Comparison of ENCODE assay signal across 18 cellular contexts in the genomic region with DNA sequence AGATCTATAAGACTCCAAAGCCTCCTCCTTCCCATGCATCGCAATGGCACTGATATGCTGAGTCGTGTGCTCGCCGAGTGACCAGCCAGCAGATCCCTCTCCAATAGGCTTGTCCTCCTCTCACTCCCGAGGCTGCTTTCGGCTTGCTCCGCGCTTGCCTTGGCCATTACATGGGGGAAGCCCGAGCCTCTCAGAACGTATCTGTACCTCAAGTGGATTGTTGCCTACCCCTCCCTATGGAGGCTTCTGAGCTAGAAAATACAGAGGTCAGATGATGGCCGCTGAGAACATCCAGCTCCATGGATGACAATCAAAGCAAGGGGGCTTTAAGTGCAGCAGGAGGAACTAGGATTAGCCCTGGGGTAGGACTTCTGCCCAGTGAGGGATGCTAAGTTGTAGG. TPM values are rescaled to one million over a fixed set of nuclear protein-coding genes. Genes with fewer than 3 reads are reported as not detected.
A peak's percentile ranks its signal among the peaks of the same experiment; 100 is the strongest.
DNase-seq lines count a peak whose midpoint lies in the region; ATAC-seq and TF ChIP-seq lines count a peak whose summit lies in the region.
"Had no signal": no experiment of that assay in that cellular context is flagged by ENCODE, and none has a peak within 500 bp of the region (broad histone marks: within the 10 kb centered on the region; RNA-seq: fewer than 3 reads in every experiment).

No MANE protein-coding gene starts in this region.

- H3K4me2 ChIP-seq in neural progenitor cell, result no peak overlapping the region
- H3K4me2 ChIP-seq: A549, BLaER1 had no signal

- no peak overlapping the region for H3K27ac ChIP-seq in Panc1 (ENCODE audit: low read length)
- H3K27ac ChIP-seq in endodermal cell (ENCODE audit: low read depth, low read length), result no peak overlapping the region
- H3K27ac ChIP-seq in neural progenitor cell, result no peak overlapping the region
- no peak overlapping the region for H3K27ac ChIP-seq in CD4-positive, alpha-beta memory T cell (ENCODE audit: low read depth, low read length)
- no peak overlapping the region for H3K27ac ChIP-seq in right cardiac atrium (ENCODE audit: low read length)
- H3K27ac ChIP-seq: 22Rv1, A549, BLaER1 had no signal

- peaks cover 2% of the 10 kb centered on the region; the same call in 1 of the 2 replicates for H3K27me3 ChIP-seq in Panc1 (ENCODE audit: control insufficient read depth, insufficient read depth, low read length)
- peaks cover 16% of the 10 kb centered on the region for H3K27me3 ChIP-seq in endodermal cell (ENCODE audit: control insufficient read depth, insufficient read depth, low read length, poor library complexity, severe bottlenecking)
- H3K27me3 ChIP-seq in neural progenitor cell, result no peaks in the 10 kb centered on the region
- no peaks in the 10 kb centered on the region for H3K27me3 ChIP-seq in CD4-positive, alpha-beta memory T cell (ENCODE audit: insufficient read depth, low read length)
- H3K27me3 ChIP-seq in right cardiac atrium (ENCODE audit: control insufficient read depth, insufficient read depth), result peaks cover 2% of the 10 kb centered on the region
- H3K27me3 ChIP-seq: BLaER1 had no signal

- no peaks in the 10 kb centered on the region for H3K79me2 ChIP-seq in neural progenitor cell (ENCODE audit: low read depth)

- H3K27ac Mint-ChIP-seq in endodermal cell (no peak overlapping the region), neural progenitor cell (no peak overlapping the region)
- H3K27ac Mint-ChIP-seq in CD4-positive, alpha-beta memory T cell, result no peak overlapping the region
- H3K27ac Mint-ChIP-seq: CD8-positive, alpha-beta memory T cell had no signal

- H3K4me3 ChIP-seq in Panc1 (ENCODE audit: low read depth in 2 of 2, low read length in 2 of 2) (no peak overlapping the region), endodermal cell (ENCODE audit: low read length) (no peak overlapping the region), neural progenitor cell (no peak overlapping the region), right cardiac atrium (ENCODE audit: low read length) (no peak overlapping the region)
- H3K4me3 ChIP-seq in CD4-positive, alpha-beta memory T cell (ENCODE audit: low read length in 2 of 2), result no peak overlapping the region
- H3K4me3 ChIP-seq: A549, BLaER1 had no signal

- H3K36me3 ChIP-seq in Panc1 (ENCODE audit: control insufficient read depth, insufficient read depth, low read length) (no peaks in the 10 kb centered on the region), endodermal cell (ENCODE audit: control insufficient read depth, insufficient read depth, low read length) (no peaks in the 10 kb centered on the region), neural progenitor cell (no peaks in the 10 kb centered on the region)
- H3K36me3 ChIP-seq in CD4-positive, alpha-beta memory T cell (ENCODE audit: insufficient read depth, low read length), result no peaks in the 10 kb centered on the region
- H3K36me3 ChIP-seq: BLaER1 had no signal

- peaks cover 6% of the 10 kb centered on the region for H3K27me3 Mint-ChIP-seq in endodermal cell (ENCODE audit: insufficient read depth)
- H3K27me3 Mint-ChIP-seq in neural progenitor cell (ENCODE audit: insufficient read depth, low read depth), result peaks cover 9% of the 10 kb centered on the region
- peaks cover 13 to 19% of the 10 kb centered on the region in 2 donors for H3K27me3 Mint-ChIP-seq in CD4-positive, alpha-beta memory T cell

- H3K36me3 Mint-ChIP-seq in endodermal cell (ENCODE audit: low read depth) (no peaks in the 10 kb centered on the region), neural progenitor cell (no peaks in the 10 kb centered on the region)
- no peaks in the 10 kb centered on the region for H3K36me3 Mint-ChIP-seq in CD4-positive, alpha-beta memory T cell
- H3K36me3 Mint-ChIP-seq: CD14-positive monocyte; CD8-positive, alpha-beta memory T cell had no signal

- ATAC-seq in Panc1 (peak; percentile 65), right cardiac atrium (no peak)

- no peak overlapping the region for H3K4me3 Mint-ChIP-seq in endodermal cell
- H3K4me3 Mint-ChIP-seq in neural progenitor cell, result peak overlapping the region; percentile 30
- no peak overlapping the region for H3K4me3 Mint-ChIP-seq in CD4-positive, alpha-beta memory T cell
- H3K4me3 Mint-ChIP-seq: CD14-positive monocyte; CD8-positive, alpha-beta memory T cell; H9 had no signal

- DNase-seq in NCI-H748 (lab: John Stamatoyannopoulos, UW; ENCODE audit: unreplicated experiment) (peak; percentile 28), NCI-H748 treated with DMSO at 0.1 percent for 48 hours (lab: John Stamatoyannopoulos, UW) (no peak), Panc1 (ENCODE audit: low read depth, low spot score) (no peak), endodermal cell (peak; percentile 50), neural progenitor cell (ENCODE audit: low spot score) (no peak), NCI-H1930 (lab: John Stamatoyannopoulos, UW) (no peak), right cardiac atrium (no peak)
- DNase-seq in CD4-positive, alpha-beta memory T cell, result no peak
- DNase-seq: DMS 273 treated with DMSO at 0.1 percent for 48 hours, DND-41, GOT3 had no signal

- no peaks in the 10 kb centered on the region for H3K9me3 ChIP-seq in Panc1 (ENCODE audit: control insufficient read depth, insufficient read depth, low read depth, low read length)
- no peaks in the 10 kb centered on the region for H3K9me3 ChIP-seq in endodermal cell (ENCODE audit: control insufficient read depth, low read length)
- H3K9me3 ChIP-seq in neural progenitor cell (ENCODE audit: low read depth), result no peaks in the 10 kb centered on the region
- no peaks in the 10 kb centered on the region for H3K9me3 ChIP-seq in CD4-positive, alpha-beta memory T cell (ENCODE audit: control insufficient read depth in 1 of 2, low read length in 2 of 2)
- H3K9me3 ChIP-seq in right cardiac atrium (ENCODE audit: control insufficient read depth, low read length), result no peaks in the 10 kb centered on the region
- H3K9me3 ChIP-seq: A549, BLaER1 had no signal

- POLR2A ChIA-PET in Panc1 (lab: Charles Lee), result no interaction called here
- POLR2A ChIA-PET in CD4-positive, alpha-beta memory T cell (lab: Charles Lee; ENCODE audit: partially characterized antibody), result interaction anchor here (1.7 kb wide), 1 partner anchor 830 kb away, joined by 11 read pairs; no protein-coding TSS in a partner anchor

- H3K9ac ChIP-seq in endodermal cell (ENCODE audit: extremely low read depth, low read length, poor library complexity, severe bottlenecking), result no peak overlapping the region
- H3K9ac ChIP-seq in neural progenitor cell, result no peak overlapping the region
- H3K9ac ChIP-seq: BLaER1 had no signal

- no peak overlapping the region for H2AFZ ChIP-seq in neural progenitor cell (replicated peaks)

- H3K4me1 Mint-ChIP-seq in endodermal cell (no peaks in the 10 kb centered on the region), neural progenitor cell (peaks cover 15% of the 10 kb centered on the region)
- H3K4me1 Mint-ChIP-seq in CD4-positive, alpha-beta memory T cell, result peaks cover 5 to 12% (median 6%) of the 10 kb centered on the region in 4 donors

- TF ChIP-seq CTCF in Panc1 (IDR thresholded peaks at IDR 0.05) (no peak), endodermal cell (conservative IDR thresholded peaks at IDR 0.05) (no peak), neural progenitor cell (IDR thresholded peaks at IDR 0.05) (no peak)

- H3K9me3 Mint-ChIP-seq in endodermal cell, result no peaks in the 10 kb centered on the region
- H3K9me3 Mint-ChIP-seq in neural progenitor cell, result no peaks in the 10 kb centered on the region
- H3K9me3 Mint-ChIP-seq in CD4-positive, alpha-beta memory T cell, result no peaks in the 10 kb centered on the region
- H3K9me3 Mint-ChIP-seq: CD8-positive, alpha-beta memory T cell; H9 had no signal

- H3K4me1 ChIP-seq in Panc1 (ENCODE audit: control insufficient read depth, insufficient read depth, low read length) (no peaks in the 10 kb centered on the region), endodermal cell (ENCODE audit: control insufficient read depth, insufficient read depth, low read length) (no peaks in the 10 kb centered on the region), neural progenitor cell (no peaks in the 10 kb centered on the region), right cardiac atrium (ENCODE audit: control insufficient read depth, insufficient read depth, low read length) (no peaks in the 10 kb centered on the region)
- peaks cover 5% of the 10 kb centered on the region for H3K4me1 ChIP-seq in CD4-positive, alpha-beta memory T cell (ENCODE audit: insufficient read depth, low read length)
- H3K4me1 ChIP-seq: A549 had no signal

- 91 to 92% methylated on average over 6 to 11 of the region's 11 CpGs for WGBS in endodermal cell (ENCODE audit: insufficient coverage in 1 of 2, insufficient read length in 1 of 2), 2 experiments
- WGBS in right cardiac atrium, result 69% methylated on average over 11 of the region's 11 CpGs

- BruUV-seq in Panc1 (replicated peaks; lab: Mats Ljungman, UMichigan), result no TSS peak

- H4K20me1 ChIP-seq in neural progenitor cell (ENCODE audit: low read depth), result no peaks in the 10 kb centered on the region
- H4K20me1 ChIP-seq: BLaER1 had no signal

- no peaks in the 10 kb centered on the region for H3F3A ChIP-seq in neural progenitor cell (ENCODE audit: low read depth)

- in situ Hi-C loops in Panc1 (cut with HindIII; ENCODE audit: low pct_unique_long_range_greater_than_20kb, low sequenced_read_pairs), result no loop called here

- intact Hi-C loops in Panc1 (cut with micrococcal nuclease; ENCODE audit: unreplicated experiment), result no loop called here
- intact Hi-C loops in CD4-positive, alpha-beta memory T cell (cut with micrococcal nuclease), result loop anchor here (1.0 kb wide), 2 partner anchors 830 to 844 kb away; no protein-coding TSS in a partner anchor
- intact Hi-C loops in right cardiac atrium (cut with DNase I), result loop anchor here in 3 of 4 donors (5.0 to 10.0 kb wide), 3 partner anchors 113 to 460 kb away; no protein-coding TSS in a partner anchor

- CTCF ChIA-PET in Panc1 (lab: Charles Lee), result interaction anchor here (0.5 to 1.0 kb wide), 4 partner anchors 472 to 1191 kb away, joined by 3 to 7 read pairs (median 6); no protein-coding TSS in a partner anchor
- CTCF ChIA-PET in CD4-positive, alpha-beta memory T cell (lab: Charles Lee; ENCODE audit: partially characterized antibody), result interaction anchor here (0.8 to 6.9 kb wide), 22 partner anchors 9 to 850 kb away, joined by 3 to 59 read pairs (median 4); a partner anchor contains a TSS

RNA-seq across cellular contexts. Expression of a gene that starts 7.7 kb away (rescaled TPM):
- total RNA-seq in Panc1 (2021; ENCODE audit: unreplicated experiment), result 0.57 TPM
- polyA plus RNA-seq in Panc1 (2012; ENCODE audit: insufficient read length), result 0.28 TPM
- total RNA-seq in endodermal cell, result 1 to 10 TPM; 3.6 to 5.4 TPM
- 141 TPM for polyA plus RNA-seq in endodermal cell (2013, experiment 1 of 2)
- polyA plus RNA-seq in endodermal cell (2013, experiment 2 of 2), result 156 TPM
- total RNA-seq in neural progenitor cell (ENCODE audit: low replicate concordance), result 29.3 and 88.3 TPM in 2 replicates
- 100 to 1,000 TPM; 280 to 292 TPM for total RNA-seq in CD4-positive, alpha-beta memory T cell
- polyA plus RNA-seq in CD4-positive, alpha-beta memory T cell, result 10 to 100 TPM in 1 of 2 donors, 1 to 10 TPM in 1; 9.7 to 41.0 TPM
- total RNA-seq in right cardiac atrium, result 10 to 100 TPM; 10.3 to 17.5 (median 11.6) TPM
- polyA plus RNA-seq in right cardiac atrium, result 14.5 TPM
- total RNA-seq: HT-29 had no signal

Comparison
In these comparisons a context has a peak if more than half of its experiments do, and no peak if none do; other contexts are left out.
1. DNase-seq: peak in NCI-H748 (single experiment) and endodermal cell (single experiment); none in NCI-H748 treated with DMSO at 0.1 percent for 48 hours (single experiment), Panc1 (single experiment), neural progenitor cell (single experiment), CD4-positive, alpha-beta memory T cell (0 of 5), NCI-H1930 (0 of 2) and right cardiac atrium (0 of 3).